9 cellular contexts compared by ENCODE assay signal in the genomic region with DNA sequence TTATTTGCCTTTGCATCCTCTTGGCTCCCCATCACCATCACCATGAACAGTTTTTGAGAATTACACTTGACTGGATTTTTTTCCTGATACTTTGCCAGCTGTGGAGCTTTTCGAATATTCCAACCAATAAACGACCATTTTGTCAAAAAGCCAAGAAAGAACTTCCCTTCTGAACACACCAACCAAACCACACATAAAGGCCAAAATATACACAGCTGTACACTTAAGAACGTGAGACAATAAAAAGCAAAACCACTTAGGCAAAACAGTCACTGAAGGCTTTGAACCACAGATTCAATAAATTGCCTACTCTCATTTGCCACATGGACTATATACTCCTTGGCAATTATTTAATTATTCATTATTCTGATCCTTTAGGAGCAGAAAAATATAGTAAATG. TPM values are rescaled to one million over a fixed set of nuclear protein-coding genes. Genes with fewer than 3 reads are reported as not detected.
A peak's percentile ranks its signal among the peaks of the same experiment; 100 is the strongest.
DNase-seq lines count a peak whose midpoint lies in the region; ATAC-seq and TF ChIP-seq lines count a peak whose summit lies in the region.
"Had no signal": no experiment of that assay in that cellular context is flagged by ENCODE, and none has a peak within 500 bp of the region (broad histone marks: within the 10 kb centered on the region; RNA-seq: fewer than 3 reads in every experiment).

No MANE protein-coding gene starts in this region.

- H3K27me3 ChIP-seq in DND-41 (ENCODE audit: insufficient read depth, low read length, poor library complexity), result no peaks in the 10 kb centered on the region

- peak overlapping the region; percentile 43 for H3K27ac Mint-ChIP-seq in mesothelial cell of epicardium

- H3K9me3 ChIP-seq in DND-41 (ENCODE audit: insufficient read depth, low read length, severe bottlenecking), result no peaks in the 10 kb centered on the region
- no peaks in the 10 kb centered on the region for H3K9me3 ChIP-seq in SK-N-MC (ENCODE audit: low read depth, low read length)

- no peaks in the 10 kb centered on the region for H3K9me3 Mint-ChIP-seq in mesothelial cell of epicardium

- H3K4me3 ChIP-seq in DND-41 (ENCODE audit: low read depth in 1 of 2, low read length in 2 of 2), result peak overlapping the region; percentile 39 to 61; a peak in 3 of 4 replicates
- H3K4me3 ChIP-seq in SK-N-MC, result peak overlapping the region; percentile 82

- peak overlapping the region; percentile 72 for H3K4me2 ChIP-seq in DND-41 (ENCODE audit: insufficient read depth, low read length)

- H4K20me1 ChIP-seq in DND-41 (ENCODE audit: insufficient read depth, low read length), result no peaks in the 10 kb centered on the region

- H2AFZ ChIP-seq in DND-41 (ENCODE audit: low read depth, low read length), result peak overlapping the region; percentile 9; the same call in 1 of the 2 replicates
- H2AFZ ChIP-seq: parathyroid adenoma had no signal

- H3K36me3 ChIP-seq in DND-41 (ENCODE audit: insufficient read depth, low read length) (no peaks in the 10 kb centered on the region), SK-N-MC (ENCODE audit: insufficient read depth, low read length) (no peaks in the 10 kb centered on the region)

- no peaks in the 10 kb centered on the region for H3K27me3 Mint-ChIP-seq in mesothelial cell of epicardium (ENCODE audit: low read depth)

- H3K4me1 Mint-ChIP-seq in mesothelial cell of epicardium, result peaks cover 43% of the 10 kb centered on the region

- ATAC-seq in DND-41 (ENCODE audit: insufficient read depth, low read depth) (no peak), GM18907 (IDR thresholded peaks at IDR 0.05; ENCODE audit: unreplicated experiment) (no peak), HG03045 (IDR thresholded peaks at IDR 0.05; ENCODE audit: unreplicated experiment) (no peak), HG03175 (IDR thresholded peaks at IDR 0.05; ENCODE audit: unreplicated experiment) (no peak)

- peaks cover 42% of the 10 kb centered on the region for H3K4me1 ChIP-seq in DND-41 (ENCODE audit: insufficient read depth, low read length)

- no peak for TF ChIP-seq CTCF in DND-41 (IDR thresholded peaks at IDR 0.05; ENCODE audit: borderline replicate concordance, extremely low read depth, low read length, poor library complexity, severe bottlenecking)
- no peak for TF ChIP-seq CTCF in mesothelial cell of epicardium (IDR thresholded peaks at IDR 0.05; ENCODE audit: unreplicated experiment)

- H3K27ac ChIP-seq in DND-41 (ENCODE audit: low read length) (peak overlapping the region; percentile 100), SK-N-MC (peak overlapping the region; percentile 95)

- H3K36me3 Mint-ChIP-seq in mesothelial cell of epicardium, result no peaks in the 10 kb centered on the region

- no peak for DNase-seq in DND-41
- peak; percentile 14 to 27 for DNase-seq in Kasumi-1 (lab: John Stamatoyannopoulos, UW)
- no peak for DNase-seq in SK-N-MC (ENCODE audit: low read depth, low spot score)
- no peak for DNase-seq in mesothelial cell of epicardium (ENCODE audit: low spot score in 2 of 2, unreplicated experiment in 2 of 2)
- DNase-seq in ecto neural progenitor cell (ENCODE audit: low spot score), result no peak

- H3K9ac ChIP-seq in DND-41 (ENCODE audit: low read depth, low read length) (peak overlapping the region; percentile 72), SK-N-MC (ENCODE audit: insufficient read length) (no peak overlapping the region)
- H3K9ac ChIP-seq: parathyroid adenoma had no signal

- peak overlapping the region; percentile 81 for H3K4me3 Mint-ChIP-seq in mesothelial cell of epicardium

- peaks cover 29% of the 10 kb centered on the region for H3K79me2 ChIP-seq in DND-41 (ENCODE audit: insufficient read depth, low read length)
- H3K79me2 ChIP-seq: parathyroid adenoma had no signal

RNA-seq across cellular contexts. Expression of gene C14orf93, which starts 1.1 kb away (rescaled TPM):
- 14.0 to 15.1 TPM (median 14.9 TPM) in 3 replicates for total RNA-seq in mesothelial cell of epicardium

RNA-seq across cellular contexts. Expression of gene PSMB5, which starts 25.9 kb away (rescaled TPM):
- total RNA-seq in mesothelial cell of epicardium, result 121 to 124 TPM (median 123 TPM) in 3 replicates

RNA-seq across cellular contexts. Expression of gene AJUBA, which starts 26.5 kb away (rescaled TPM):
- 108 to 110 TPM (median 109 TPM) in 3 replicates for total RNA-seq in mesothelial cell of epicardium

RNA-seq across cellular contexts. Expression of gene PSMB11, which starts 33.2 kb away (rescaled TPM):
- 0.09 TPM in 1 of 3 replicates, not detected in the others for total RNA-seq in mesothelial cell of epicardium

RNA-seq across cellular contexts. Expression of gene CDH24, which starts 48.5 kb away (rescaled TPM):
- 26.4 to 30.4 TPM (median 29.3 TPM) in 3 replicates for total RNA-seq in mesothelial cell of epicardium

Comparison
In these comparisons a context has a peak if more than half of its experiments do, and no peak if none do; other contexts are left out.
1. DNase-seq: peak in Kasumi-1 (2 of 2); none in DND-41 (single experiment), SK-N-MC (single experiment), mesothelial cell of epicardium (0 of 2) and ecto neural progenitor cell (single experiment).